ENCODE assay signal across 15 cellular contexts in genomic region chr12:56676851-56677601, GRCh38. TPM values are rescaled to one million over a fixed set of nuclear protein-coding genes. Genes with fewer than 3 reads are reported as not detected.
DNase-seq lines count a peak whose midpoint lies in the region; ATAC-seq and TF ChIP-seq lines count a peak whose summit lies in the region.
"Had no signal": no experiment of that assay in that cellular context is flagged by ENCODE, and none has a peak within 500 bp of the region (broad histone marks: within the 10 kb centered on the region; RNA-seq: fewer than 3 reads in every experiment).

No MANE protein-coding gene starts in this region.

- H3K4me1 ChIP-seq in CD8-positive, alpha-beta T cell (ENCODE audit: insufficient read depth, low read length), result peaks cover 66% of the 10 kb centered on the region
- peaks cover 35 to 49% of the 10 kb centered on the region in 2 donors for H3K4me1 ChIP-seq in naive thymus-derived CD4-positive, alpha-beta T cell (ENCODE audit: control insufficient read depth in 2 of 2, insufficient read depth in 2 of 2, low read length in 2 of 2)

- peak; percentile 43 for ATAC-seq in CD8-positive, alpha-beta T cell
- ATAC-seq in HG03280 (IDR thresholded peaks at IDR 0.05; ENCODE audit: unreplicated experiment), result peak; percentile 29
- peak; percentile 23 for ATAC-seq in activated T-helper 17 cell treated with anti-CD3 and anti-CD28 coated beads, Interleukin-2, amount 50 U/mL, for 72 hours (replicated peaks)
- ATAC-seq in naive thymus-derived CD4-positive, alpha-beta T cell, result peak; percentile 65
- no peak for ATAC-seq in GM21576 (IDR thresholded peaks at IDR 0.05; ENCODE audit: unreplicated experiment)
- ATAC-seq: left lung had no signal

- H3K9me3 ChIP-seq in CD8-positive, alpha-beta T cell (ENCODE audit: low read length), result no peaks in the 10 kb centered on the region
- no peaks in the 10 kb centered on the region for H3K9me3 ChIP-seq in naive thymus-derived CD4-positive, alpha-beta T cell (ENCODE audit: control insufficient read depth in 2 of 3, low read length in 3 of 3)
- H3K9me3 ChIP-seq: Caco-2, left lung, thoracic aorta had no signal

- intact Hi-C loops in CD8-positive, alpha-beta T cell (cut with DNase I, micrococcal nuclease), result no loop called here
- intact Hi-C loops in naive thymus-derived CD4-positive, alpha-beta T cell (cut with micrococcal nuclease), result no loop called here

- H3K27me3 ChIP-seq in CD8-positive, alpha-beta T cell (ENCODE audit: insufficient read depth, low read length), result no peaks in the 10 kb centered on the region
- no peaks in the 10 kb centered on the region for H3K27me3 ChIP-seq in naive thymus-derived CD4-positive, alpha-beta T cell (ENCODE audit: control insufficient read depth in 2 of 2, insufficient read depth in 2 of 2, low read length in 2 of 2)
- H3K27me3 ChIP-seq: left lung had no signal

- CTCF ChIA-PET in CD8-positive, alpha-beta T cell (lab: Charles Lee), result interaction anchor here (0.6 to 1.6 kb wide), 3 partner anchors 8 to 50 kb away, joined by 3 read pairs; no protein-coding TSS in a partner anchor
- CTCF ChIA-PET in naive thymus-derived CD4-positive, alpha-beta T cell (lab: Charles Lee), result interaction anchor here (0.6 to 1.0 kb wide), 3 partner anchors 13 to 98 kb away, joined by 3 to 4 read pairs (median 3); no protein-coding TSS in a partner anchor

- H3K27me3 Mint-ChIP-seq in CD8-positive, alpha-beta T cell (ENCODE audit: low read depth), result no peaks in the 10 kb centered on the region
- H3K27me3 Mint-ChIP-seq in activated T-helper 17 cell treated with anti-CD3 and anti-CD28 coated beads, Interleukin-2, amount 50 U/mL, for 72 hours, result no peaks in the 10 kb centered on the region
- no peaks in the 10 kb centered on the region for H3K27me3 Mint-ChIP-seq in naive thymus-derived CD4-positive, alpha-beta T cell

- POLR2A ChIA-PET in CD8-positive, alpha-beta T cell (lab: Charles Lee), result interaction anchor here (1.2 to 3.2 kb wide), 3 partner anchors 11 to 40 kb away, joined by 4 to 19 read pairs (median 5); partner anchors contain the start of gene PTGES3
- POLR2A ChIA-PET in naive thymus-derived CD4-positive, alpha-beta T cell (lab: Charles Lee), result interaction anchor here (0.6 to 4.5 kb wide), 7 partner anchors 11 to 421 kb away, joined by 3 to 30 read pairs (median 6); partner anchors contain the start of genes NACA and PTGES3

- H3K4me1 Mint-ChIP-seq in CD8-positive, alpha-beta T cell (ENCODE audit: low read depth), result peaks cover 72% of the 10 kb centered on the region
- H3K4me1 Mint-ChIP-seq in activated T-helper 17 cell treated with anti-CD3 and anti-CD28 coated beads, Interleukin-2, amount 50 U/mL, for 72 hours, result peaks cover 16% of the 10 kb centered on the region
- peaks cover 33 to 85% (median 63%) of the 10 kb centered on the region in 7 donors for H3K4me1 Mint-ChIP-seq in naive thymus-derived CD4-positive, alpha-beta T cell

- H3K4me3 ChIP-seq in CD8-positive, alpha-beta T cell (ENCODE audit: low read depth, low read length), result no peak overlapping the region
- H3K4me3 ChIP-seq in naive thymus-derived CD4-positive, alpha-beta T cell (ENCODE audit: low read length), result no peak overlapping the region
- H3K4me3 ChIP-seq: left lung, skin epidermis, thoracic aorta had no signal

- H3K36me3 Mint-ChIP-seq in CD8-positive, alpha-beta T cell, result peaks cover 41% of the 10 kb centered on the region
- H3K36me3 Mint-ChIP-seq in activated T-helper 17 cell treated with anti-CD3 and anti-CD28 coated beads, Interleukin-2, amount 50 U/mL, for 72 hours (ENCODE audit: low read depth), result peaks cover 97% of the 10 kb centered on the region
- H3K36me3 Mint-ChIP-seq in naive thymus-derived CD4-positive, alpha-beta T cell, result peaks cover 4 to 19% (median 6%) of the 10 kb centered on the region in 5 donors

- peak overlapping the region; percentile 38 for H3K27ac Mint-ChIP-seq in CD8-positive, alpha-beta T cell
- H3K27ac Mint-ChIP-seq in activated T-helper 17 cell treated with anti-CD3 and anti-CD28 coated beads, Interleukin-2, amount 50 U/mL, for 72 hours, result peak overlapping the region; percentile 41
- H3K27ac Mint-ChIP-seq in naive thymus-derived CD4-positive, alpha-beta T cell, result peak overlapping the region in 8 of 9 donors; percentile 38 to 77 (median 72)

- H3K4me3 Mint-ChIP-seq in CD8-positive, alpha-beta T cell, result no peak overlapping the region
- H3K4me3 Mint-ChIP-seq in activated T-helper 17 cell treated with anti-CD3 and anti-CD28 coated beads, Interleukin-2, amount 50 U/mL, for 72 hours, result no peak overlapping the region
- peak overlapping the region in 8 of 10 donors; percentile 12 to 63 (median 48) for H3K4me3 Mint-ChIP-seq in naive thymus-derived CD4-positive, alpha-beta T cell

- H3K36me3 ChIP-seq in CD8-positive, alpha-beta T cell (ENCODE audit: insufficient read depth, low read length), result peaks cover 7% of the 10 kb centered on the region
- H3K36me3 ChIP-seq in naive thymus-derived CD4-positive, alpha-beta T cell (ENCODE audit: control insufficient read depth in 2 of 3, insufficient read depth in 3 of 3, low read length in 3 of 3), result peaks cover 0 to 23% (median 3%) of the 10 kb centered on the region in 3 experiments

- H3K27ac ChIP-seq in CD8-positive, alpha-beta T cell (ENCODE audit: low read depth, low read length), result no peak overlapping the region
- peak overlapping the region; percentile 34 for H3K27ac ChIP-seq in naive thymus-derived CD4-positive, alpha-beta T cell (ENCODE audit: low read depth, low read length)
- H3K27ac ChIP-seq: left lung, skin epidermis, thoracic aorta, WERI-Rb-1 had no signal

- DNase-seq in CD8-positive, alpha-beta T cell, result no peak
- DNase-seq in naive thymus-derived CD4-positive, alpha-beta T cell, result peak in 2 of 9 donors; percentile 22 to 45
- DNase-seq in NCI-H187 treated with DMSO at 0.1 percent for 48 hours (lab: John Stamatoyannopoulos, UW) (no peak), NCI-H1092 treated with DMSO at 0.1 percent for 48 hours (lab: John Stamatoyannopoulos, UW) (no peak)
- DNase-seq: activated gamma-delta T cell, Caco-2, left lung, NCI-H1694 treated with DMSO at 0.1 percent for 48 hours, NCI-H748 treated with DMSO at 0.1 percent for 48 hours, WERI-Rb-1 had no signal

- H3K9me3 Mint-ChIP-seq in CD8-positive, alpha-beta T cell, result no peaks in the 10 kb centered on the region
- H3K9me3 Mint-ChIP-seq in activated T-helper 17 cell treated with anti-CD3 and anti-CD28 coated beads, Interleukin-2, amount 50 U/mL, for 72 hours, result no peaks in the 10 kb centered on the region
- peaks cover 0 to 1% (median 0%) of the 10 kb centered on the region in 11 donors for H3K9me3 Mint-ChIP-seq in naive thymus-derived CD4-positive, alpha-beta T cell

- TF ChIP-seq CTCF in CD8-positive, alpha-beta T cell (IDR thresholded peaks at IDR 0.05), result no peak

RNA-seq across cellular contexts. Expression of gene PTGES3, which starts 11.1 kb away (rescaled TPM):
- 100 to 1,000 TPM; 148 to 154 TPM for total RNA-seq in CD8-positive, alpha-beta T cell
- total RNA-seq in activated T-helper 17 cell treated with anti-CD3 and anti-CD28 coated beads, Interleukin-2, amount 50 U/mL, for 72 hours, result 100 to 1,000 TPM; 278 to 391 TPM
- total RNA-seq in naive thymus-derived CD4-positive, alpha-beta T cell, result 100 to 1,000 TPM; 111 to 229 (median 153) TPM
- 100 to 1,000 TPM; 221 to 289 TPM for polyA plus RNA-seq in naive thymus-derived CD4-positive, alpha-beta T cell

RNA-seq across cellular contexts. Expression of gene ATP5F1B, which starts 31.2 kb away (rescaled TPM):
- 100 to 1,000 TPM; 417 to 429 TPM for total RNA-seq in CD8-positive, alpha-beta T cell
- 100 to 1,000 TPM; 489 to 941 TPM for total RNA-seq in activated T-helper 17 cell treated with anti-CD3 and anti-CD28 coated beads, Interleukin-2, amount 50 U/mL, for 72 hours
- total RNA-seq in naive thymus-derived CD4-positive, alpha-beta T cell, result 100 to 1,000 TPM; 217 to 476 (median 267) TPM
- polyA plus RNA-seq in naive thymus-derived CD4-positive, alpha-beta T cell, result 100 to 1,000 TPM; 658 to 688 TPM

RNA-seq across cellular contexts. Expression of gene BAZ2A, which starts 46.9 kb away (rescaled TPM):
- 100 to 1,000 TPM; 197 to 198 TPM for total RNA-seq in CD8-positive, alpha-beta T cell
- total RNA-seq in activated T-helper 17 cell treated with anti-CD3 and anti-CD28 coated beads, Interleukin-2, amount 50 U/mL, for 72 hours, result 100 to 1,000 TPM in 1 of 2 donors, 10 to 100 TPM in 1; 97.8 to 166 TPM
- 100 to 1,000 TPM; 127 to 230 (median 191) TPM for total RNA-seq in naive thymus-derived CD4-positive, alpha-beta T cell
- polyA plus RNA-seq in naive thymus-derived CD4-positive, alpha-beta T cell, result 10 to 100 TPM; 24.8 to 45.1 TPM

RNA-seq across cellular contexts. Expression of gene NACA, which starts 48.1 kb away (rescaled TPM):
- 1,000 to 10,000 TPM; 1,373 to 1,407 TPM for total RNA-seq in CD8-positive, alpha-beta T cell
- total RNA-seq in activated T-helper 17 cell treated with anti-CD3 and anti-CD28 coated beads, Interleukin-2, amount 50 U/mL, for 72 hours, result 1,000 to 10,000 TPM in 1 of 2 donors, 100 to 1,000 TPM in 1; 869 to 1,019 TPM
- total RNA-seq in naive thymus-derived CD4-positive, alpha-beta T cell, result 1,000 to 10,000 TPM in 4 of 5 experiments, 100 to 1,000 TPM in 1; 834 to 1,486 (median 1,355) TPM
- 1,000 to 10,000 TPM; 1,440 to 1,626 TPM for polyA plus RNA-seq in naive thymus-derived CD4-positive, alpha-beta T cell

Comparison
In these comparisons a context has a peak if more than half of its experiments do, and no peak if none do; other contexts are left out.
1. H3K4me3 Mint-ChIP-seq: peak in naive thymus-derived CD4-positive, alpha-beta T cell (8 of 10); none in CD8-positive, alpha-beta T cell (single experiment) and activated T-helper 17 cell treated with anti-CD3 and anti-CD28 coated beads, Interleukin-2, amount 50 U/mL, for 72 hours (single experiment).
2. Peak in every context shown above with its lines, with median percentiles within 50 percentile points of each other: H3K27ac Mint-ChIP-seq.